In the genomic region with DNA sequence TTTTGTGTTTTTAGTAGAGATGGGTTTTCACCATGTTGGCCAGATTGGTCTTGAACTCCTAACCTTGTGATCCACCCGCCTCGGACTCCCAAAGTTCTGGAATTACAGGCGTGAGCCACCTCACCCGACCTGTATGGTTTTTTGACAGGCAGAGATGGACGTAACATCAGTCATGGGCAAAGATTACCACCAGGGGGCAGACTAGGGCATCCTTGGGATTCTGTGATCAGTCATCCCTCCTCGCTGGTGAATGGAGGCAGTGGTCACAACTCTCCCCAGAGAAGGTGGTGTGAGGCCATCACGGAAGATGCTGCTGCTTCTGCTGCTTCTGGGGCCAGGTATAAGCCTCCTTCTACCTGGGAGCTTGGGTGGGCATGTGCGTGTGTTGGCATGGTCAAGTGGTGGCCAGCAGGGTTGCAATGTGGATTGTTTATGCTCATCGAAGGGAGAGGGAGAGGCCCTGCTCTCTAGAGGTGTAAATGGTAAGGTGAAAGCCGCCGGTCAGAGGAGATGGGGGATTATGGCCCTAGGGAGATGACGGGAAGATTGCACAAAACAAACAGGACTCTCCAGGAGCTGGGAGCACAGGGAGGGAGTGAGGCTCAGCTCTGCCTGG, we compare ENCODE assay signal across 8 cellular contexts.
DNase-seq lines count a peak whose midpoint lies in the region; ATAC-seq and TF ChIP-seq lines count a peak whose summit lies in the region.

No MANE protein-coding gene starts in this region.

- no peaks in the 10 kb centered on the region for H3K36me3 Mint-ChIP-seq in WTC11

- intact Hi-C loops in sigmoid colon (cut with DNase I) = no loop called here

- no peak overlapping the region for H3K27ac Mint-ChIP-seq in WTC11

- peaks cover 7% of the 10 kb centered on the region for H3K9me3 Mint-ChIP-seq in WTC11

- ATAC-seq in GM21390 (IDR thresholded peaks at IDR 0.05; ENCODE audit: unreplicated experiment) (peak; percentile 74), WTC11 (peak; percentile 97)

- 45 to 56% methylated on average over 12 of the region's 12 CpGs for WGBS in sigmoid colon, 2 donors

- DNase-seq in ELF-1 (ENCODE audit: low read depth, low spot score) (peak; percentile 75), KBM-7 (peak; percentile 73), WTC11 (ENCODE audit: low spot score) (peak; percentile 89), lung microvascular endothelial cell (ENCODE audit: low read depth in 2 of 2) (peak; percentile 63), sigmoid colon (no peak)
- peak; percentile 48 for DNase-seq in central memory CD4-positive, alpha-beta T cell
- DNase-seq in stimulated activated CD8-positive, alpha-beta memory T cell treated with anti-CD3 and anti-CD28 coated beads, Interleukin-7, amount 100 ng/mL, for 24 hours (ENCODE audit: low read depth) = peak; percentile 33

- CTCF ChIA-PET in WTC11 (lab: Charles Lee) = interaction anchor here (0.6 to 3.2 kb wide), 11 partner anchors 10 to 307 kb away, joined by 3 to 17 read pairs (median 3); no protein-coding TSS in a partner anchor

- H3K4me1 ChIP-seq in sigmoid colon = peaks cover 0 to 7% (median 2%) of the 10 kb centered on the region in 4 donors

- H3K27ac ChIP-seq in sigmoid colon = no peak overlapping the region

- no peaks in the 10 kb centered on the region for H3K9me3 ChIP-seq in sigmoid colon

- H3K36me3 ChIP-seq in sigmoid colon = no peaks in the 10 kb centered on the region

- no peak for TF ChIP-seq POLR2A in sigmoid colon (IDR thresholded peaks at IDR 0.05)

- H3K27me3 Mint-ChIP-seq in WTC11 (ENCODE audit: low read depth) = peaks cover 3% of the 10 kb centered on the region

- no peak for TF ChIP-seq EP300 in sigmoid colon (IDR thresholded peaks at IDR 0.05)

- TF ChIP-seq CTCF in WTC11 (IDR thresholded peaks at IDR 0.05) = peak; percentile 76
- peak in 1 of 4 experiments; percentile 36 for TF ChIP-seq CTCF in sigmoid colon (IDR thresholded peaks at IDR 0.05)

- in situ Hi-C loops in KBM-7 (cut with MboI; ENCODE audit: low pct_unique_long_range_greater_than_20kb, low sequenced_read_pairs) = no loop called here

- no peak overlapping the region for H3K4me3 ChIP-seq in sigmoid colon

- no peaks in the 10 kb centered on the region for H3K27me3 ChIP-seq in sigmoid colon

- peaks cover 2% of the 10 kb centered on the region; the same call in 1 of the 2 replicates for H3K4me1 Mint-ChIP-seq in WTC11

- POLR2A ChIA-PET in WTC11 (lab: Charles Lee) = no interaction called here

- no peak overlapping the region for H3K4me3 Mint-ChIP-seq in WTC11

TF ChIP-seq in WTC11, 78 proteins besides CTCF, POLR2A, EP300 and RAD21:
- no peak for TF ChIP-seq ETV6 (CRISPR knock-in tag; IDR thresholded peaks at IDR 0.05)
- TF ChIP-seq AR (CRISPR knock-in tag; IDR thresholded peaks at IDR 0.05) = no peak
- TF ChIP-seq ZNF532 (CRISPR knock-in tag; IDR thresholded peaks at IDR 0.05; ENCODE audit: borderline replicate concordance) = no peak
- TF ChIP-seq, protein P1, sequence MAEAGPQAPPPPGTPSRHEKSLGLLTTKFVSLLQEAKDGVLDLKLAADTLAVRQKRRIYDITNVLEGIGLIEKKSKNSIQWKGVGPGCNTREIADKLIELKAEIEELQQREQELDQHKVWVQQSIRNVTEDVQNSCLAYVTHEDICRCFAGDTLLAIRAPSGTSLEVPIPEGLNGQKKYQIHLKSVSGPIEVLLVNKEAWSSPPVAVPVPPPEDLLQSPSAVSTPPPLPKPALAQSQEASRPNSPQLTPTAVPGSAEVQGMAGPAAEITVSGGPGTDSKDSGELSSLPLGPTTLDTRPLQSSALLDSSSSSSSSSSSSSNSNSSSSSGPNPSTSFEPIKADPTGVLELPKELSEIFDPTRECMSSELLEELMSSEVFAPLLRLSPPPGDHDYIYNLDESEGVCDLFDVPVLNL (CRISPR knock-in tag; IDR thresholded peaks at IDR 0.05; ENCODE audit: borderline replicate concordance, low read depth) = no peak
